7 cellular contexts compared by ENCODE assay signal in genomic region chr18:77052656-77053309, GRCh38.
A peak's percentile ranks its signal among the peaks of the same experiment; 100 is the strongest.
DNase-seq lines count a peak whose midpoint lies in the region; ATAC-seq and TF ChIP-seq lines count a peak whose summit lies in the region.

No MANE protein-coding gene starts in this region.

- H3K4me1 ChIP-seq in gastrocnemius medialis, result peaks cover 52 to 54% of the 10 kb centered on the region in 2 donors

- no peaks in the 10 kb centered on the region for H3K27me3 Mint-ChIP-seq in activated naive CD8-positive, alpha-beta T cell treated with anti-CD3 and anti-CD28 coated beads, Interleukin-2, amount 50 U/mL, for 24 hours

- no peak overlapping the region for H3K4me3 ChIP-seq in gastrocnemius medialis

- in situ Hi-C loops in gastrocnemius medialis (cut with MboI; ENCODE audit: low sequenced_read_pairs in 4 of 4), result loop anchor here (5.0 to 25.0 kb wide), 4 partner anchors 40 to 160 kb away; no protein-coding TSS in a partner anchor

- no peaks in the 10 kb centered on the region for H3K27me3 ChIP-seq in gastrocnemius medialis

- ATAC-seq in GM19467 (IDR thresholded peaks at IDR 0.05; ENCODE audit: unreplicated experiment) (peak; percentile 29), HG03571 (IDR thresholded peaks at IDR 0.05; ENCODE audit: unreplicated experiment) (peak; percentile 26), gastrocnemius medialis (no peak)
- no peak for ATAC-seq in activated naive CD8-positive, alpha-beta T cell treated with anti-CD3 and anti-CD28 coated beads, Interleukin-2, amount 50 U/mL, for 24 hours

- no peak for DNase-seq in activated naive CD8-positive, alpha-beta T cell treated with anti-CD3 and anti-CD28 coated beads, Interleukin-2, amount 50 U/mL, for 24 hours
- DNase-seq in gastrocnemius medialis (no peak), NCI-H69 (lab: John Stamatoyannopoulos, UW) (no peak), NCI-H226 (no peak), NCI-H1092 (lab: John Stamatoyannopoulos, UW) (no peak)

- intact Hi-C loops in gastrocnemius medialis (cut with DNase I; ENCODE audit: low total_unique reads), result loop anchor here (2.0 kb wide), 1 partner anchor 38 kb away; no protein-coding TSS in a partner anchor

- no peak overlapping the region for H3K4me3 Mint-ChIP-seq in activated naive CD8-positive, alpha-beta T cell treated with anti-CD3 and anti-CD28 coated beads, Interleukin-2, amount 50 U/mL, for 24 hours

- no peaks in the 10 kb centered on the region for H3K36me3 ChIP-seq in gastrocnemius medialis

- no peaks in the 10 kb centered on the region for H3K9me3 ChIP-seq in gastrocnemius medialis

- peaks cover 14% of the 10 kb centered on the region for H3K36me3 Mint-ChIP-seq in activated naive CD8-positive, alpha-beta T cell treated with anti-CD3 and anti-CD28 coated beads, Interleukin-2, amount 50 U/mL, for 24 hours (ENCODE audit: low read depth)

- TF ChIP-seq CTCF in gastrocnemius medialis (IDR thresholded peaks at IDR 0.05 in 4 of 5, conservative IDR thresholded peaks at IDR 0.05 in 1 of 5), result no peak

- peak overlapping the region; percentile 45 to 84 (median 65) for H3K27ac ChIP-seq in gastrocnemius medialis

- peaks cover 62% of the 10 kb centered on the region for H3K4me1 Mint-ChIP-seq in activated naive CD8-positive, alpha-beta T cell treated with anti-CD3 and anti-CD28 coated beads, Interleukin-2, amount 50 U/mL, for 24 hours

- no peaks in the 10 kb centered on the region for H3K9me3 Mint-ChIP-seq in activated naive CD8-positive, alpha-beta T cell treated with anti-CD3 and anti-CD28 coated beads, Interleukin-2, amount 50 U/mL, for 24 hours

- peak overlapping the region; percentile 89 for H3K27ac Mint-ChIP-seq in activated naive CD8-positive, alpha-beta T cell treated with anti-CD3 and anti-CD28 coated beads, Interleukin-2, amount 50 U/mL, for 24 hours

- TF ChIP-seq POLR2A in gastrocnemius medialis (IDR thresholded peaks at IDR 0.05), result no peak

Comparison
In these comparisons a context has a peak if more than half of its experiments do, and no peak if none do; other contexts are left out.
1. ATAC-seq: peak in GM19467 (single experiment) and HG03571 (single experiment); none in activated naive CD8-positive, alpha-beta T cell treated with anti-CD3 and anti-CD28 coated beads, Interleukin-2, amount 50 U/mL, for 24 hours (single experiment) and gastrocnemius medialis (0 of 2).